Comparison of ENCODE assay signal across 38 cellular contexts in genomic region chr10:81884856-81885255, GRCh38. TPM values are rescaled to one million over a fixed set of nuclear protein-coding genes. Genes with fewer than 3 reads are reported as not detected.
"Had no signal": no experiment of that assay in that cellular context is flagged by ENCODE, and none has a peak within 500 bp of the region (broad histone marks: within the 10 kb centered on the region; RNA-seq: fewer than 3 reads in every experiment).

No MANE protein-coding gene starts in this region.

- H3K4me2 ChIP-seq: KMS-11 had no signal

- H3K27ac ChIP-seq: KMS-11 had no signal

- H3K9me3 ChIP-seq: MG63 had no signal

- H3K27me3 ChIP-seq: MG63 had no signal

- H3K9ac ChIP-seq: KMS-11 had no signal

- DNase-seq: Karpas-422, Kasumi-1, MG63, MM.1S, MV-4-11, NCI-H1048, NCI-H1092, NCI-H1092 treated with DMSO at 0.1 percent for 48 hours, NCI-H1105, NCI-H1105 treated with DMSO at 0.1 percent for 48 hours, NCI-H1417, NCI-H1417 treated with DMSO at 0.1 percent for 48 hours, NCI-H1436, NCI-H1436 treated with DMSO at 0.1 percent for 48 hours, NCI-H146, NCI-H1694, NCI-H1694 treated with DMSO at 0.1 percent for 48 hours, NCI-H187, NCI-H187 treated with DMSO at 0.1 percent for 48 hours, NCI-H1930, NCI-H2029, NCI-H2029 treated with DMSO at 0.1 percent for 48 hours, NCI-H2081, NCI-H2081 treated with DMSO at 0.1 percent for 48 hours, NCI-H2107, NCI-H2171, NCI-H2171 treated with DMSO at 0.1 percent for 48 hours, NCI-H2227 treated with DMSO at 0.1 percent for 48 hours, NCI-H226, NCI-H345, NCI-H446, NCI-H446 treated with DMSO at 0.1 percent for 48 hours, NCI-H510A had no signal

RNA-seq across cellular contexts. Expression of gene NRG3, which starts 9.9 kb away (rescaled TPM):
- total RNA-seq: LHCN-M2, M059J, MCF 10A, NCI-H460 had no signal
